Comparison of ENCODE assay signal across 11 cellular contexts in the genomic region with DNA sequence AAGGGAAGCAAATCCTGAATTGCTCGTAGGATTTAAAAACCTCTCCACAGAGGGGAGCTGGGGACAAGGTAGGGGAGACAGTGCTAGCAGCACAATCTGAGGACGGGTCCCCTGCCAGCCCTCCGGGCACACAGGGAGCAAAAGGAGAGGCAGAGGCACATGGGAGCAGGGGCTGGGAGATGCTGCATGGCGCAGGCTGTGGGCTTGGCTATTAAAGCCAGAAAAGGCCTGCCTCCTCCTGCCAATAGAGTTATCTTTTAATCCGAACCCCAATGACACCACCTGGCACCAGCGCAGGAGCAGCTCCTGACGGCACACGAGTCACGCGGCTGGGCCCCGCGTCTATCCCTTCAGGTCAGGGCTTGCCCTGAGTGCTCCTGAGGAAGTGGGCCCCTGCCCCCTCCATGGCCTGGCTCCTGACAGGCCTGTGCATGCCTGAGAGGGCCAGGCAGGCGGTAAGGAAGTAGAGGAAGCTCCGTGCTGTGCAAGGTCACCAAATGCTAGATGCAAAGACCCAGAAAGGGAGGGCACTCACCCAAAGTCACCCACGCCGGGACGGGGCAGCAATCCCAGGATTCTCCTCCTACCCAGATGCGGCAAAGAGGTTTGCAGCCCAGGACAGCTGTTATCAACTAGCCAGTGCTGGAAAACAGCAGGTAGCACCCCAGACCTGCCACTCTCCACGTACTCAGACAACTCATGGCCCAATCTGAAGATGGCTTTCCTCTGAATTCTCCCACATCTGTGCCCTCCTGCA. TPM values are rescaled to one million over a fixed set of nuclear protein-coding genes. Genes with fewer than 3 reads are reported as not detected.
DNase-seq lines count a peak whose midpoint lies in the region; ATAC-seq and TF ChIP-seq lines count a peak whose summit lies in the region.
"Had no signal": no experiment of that assay in that cellular context is flagged by ENCODE, and none has a peak within 500 bp of the region (broad histone marks: within the 10 kb centered on the region; RNA-seq: fewer than 3 reads in every experiment).

No MANE protein-coding gene starts in this region.

- peaks cover 78% of the 10 kb centered on the region for H3K4me1 Mint-ChIP-seq in brain
- peaks cover 8% of the 10 kb centered on the region for H3K4me1 Mint-ChIP-seq in activated CD4-positive, alpha-beta memory T cell treated with anti-CD3 and anti-CD28 coated beads, Interleukin-2, amount 10 ng/mL, durations not matched to agents 7 days and 5 days
- H3K4me1 Mint-ChIP-seq: naive B cell had no signal

- H3K36me3 ChIP-seq in mucosa of stomach (ENCODE audit: control insufficient read depth, insufficient read depth, low read length) (no peaks in the 10 kb centered on the region), MM.1S (replicated peaks; ENCODE audit: insufficient read depth, low read length) (no peaks in the 10 kb centered on the region)

- CTCF ChIA-PET in activated CD4-positive, alpha-beta memory T cell treated with anti-CD3 and anti-CD28 coated beads, Interleukin-2, amount 10 ng/mL, durations not matched to agents 7 days and 5 days (lab: Charles Lee): no interaction called here

- TF ChIP-seq CTCF in brain (conservative IDR thresholded peaks at IDR 0.05) (no peak), MM.1S (IDR thresholded peaks at IDR 0.05; ENCODE audit: low read length) (no peak)

- H2AFZ ChIP-seq in MM.1S (ENCODE audit: low read length): no peak overlapping the region

- peaks cover 31% of the 10 kb centered on the region for H3K79me2 ChIP-seq in MM.1S (ENCODE audit: low read length)

- H4K20me1 ChIP-seq in MM.1S (ENCODE audit: insufficient read depth, low read length): no peaks in the 10 kb centered on the region

- peak overlapping the region; percentile 41 to 78 (median 58) for H3K27ac Mint-ChIP-seq in brain
- H3K27ac Mint-ChIP-seq in activated CD4-positive, alpha-beta memory T cell treated with anti-CD3 and anti-CD28 coated beads, Interleukin-2, amount 10 ng/mL, durations not matched to agents 7 days and 5 days: no peak overlapping the region
- H3K27ac Mint-ChIP-seq: stimulated activated naive CD8-positive, alpha-beta T cell treated with anti-CD3 and anti-CD28 coated beads, Interleukin-15, Interleukin-2, amounts not matched to agents 100 ng/mL and 50 ng/mL, for 24 hours had no signal

- peak overlapping the region; percentile 58 for H3K9ac ChIP-seq in mucosa of stomach (ENCODE audit: low read length)
- no peak overlapping the region for H3K9ac ChIP-seq in MM.1S (ENCODE audit: low read length)

- POLR2A ChIA-PET in activated CD4-positive, alpha-beta memory T cell treated with anti-CD3 and anti-CD28 coated beads, Interleukin-2, amount 10 ng/mL, durations not matched to agents 7 days and 5 days (lab: Charles Lee): no interaction called here

- no peaks in the 10 kb centered on the region for H3K9me3 Mint-ChIP-seq in brain
- H3K9me3 Mint-ChIP-seq in activated CD4-positive, alpha-beta memory T cell treated with anti-CD3 and anti-CD28 coated beads, Interleukin-2, amount 10 ng/mL, durations not matched to agents 7 days and 5 days: no peaks in the 10 kb centered on the region
- H3K9me3 Mint-ChIP-seq: stimulated activated naive CD8-positive, alpha-beta T cell treated with anti-CD3 and anti-CD28 coated beads, Interleukin-15, Interleukin-2, amounts not matched to agents 100 ng/mL and 50 ng/mL, for 24 hours had no signal

- no peaks in the 10 kb centered on the region for H3K27me3 Mint-ChIP-seq in brain
- H3K27me3 Mint-ChIP-seq in activated CD4-positive, alpha-beta memory T cell treated with anti-CD3 and anti-CD28 coated beads, Interleukin-2, amount 10 ng/mL, durations not matched to agents 7 days and 5 days: peaks cover 5% of the 10 kb centered on the region

- no peak overlapping the region for H3K4me2 ChIP-seq in MM.1S (ENCODE audit: low read depth, low read length)

- DNase-seq in DMS 273 treated with DMSO at 0.1 percent for 48 hours (lab: John Stamatoyannopoulos, UW) (peak; percentile 89), NCI-H146 (lab: John Stamatoyannopoulos, UW) (peak; percentile 74), globus pallidus (ENCODE audit: low spot score) (no peak), MM.1S (no peak)
- DNase-seq in activated CD4-positive, alpha-beta memory T cell treated with anti-CD3 and anti-CD28 coated beads, Interleukin-2, amount 10 ng/mL, durations not matched to agents 7 days and 5 days: no peak
- DNase-seq: naive B cell, T-helper 1 cell had no signal

- peaks cover 4% of the 10 kb centered on the region for H3K36me3 Mint-ChIP-seq in brain
- H3K36me3 Mint-ChIP-seq in activated CD4-positive, alpha-beta memory T cell treated with anti-CD3 and anti-CD28 coated beads, Interleukin-2, amount 10 ng/mL, durations not matched to agents 7 days and 5 days (ENCODE audit: low read depth): no peaks in the 10 kb centered on the region
- H3K36me3 Mint-ChIP-seq: naive B cell had no signal

- H3K4me3 ChIP-seq in mucosa of stomach (ENCODE audit: low read length) (no peak overlapping the region), MM.1S (ENCODE audit: low read length) (no peak overlapping the region)

- H3K4me1 ChIP-seq in mucosa of stomach (ENCODE audit: control insufficient read depth, insufficient read depth, low read length) (peaks cover 45% of the 10 kb centered on the region), MM.1S (ENCODE audit: low read length) (no peaks in the 10 kb centered on the region)

- ATAC-seq in GM18861 (IDR thresholded peaks at IDR 0.05; ENCODE audit: unreplicated experiment): no peak

- H3K27ac ChIP-seq in MM.1S (ENCODE audit: low read length): no peak overlapping the region

- H3K4me3 Mint-ChIP-seq in brain: no peak overlapping the region
- no peak overlapping the region for H3K4me3 Mint-ChIP-seq in activated CD4-positive, alpha-beta memory T cell treated with anti-CD3 and anti-CD28 coated beads, Interleukin-2, amount 10 ng/mL, durations not matched to agents 7 days and 5 days
- H3K4me3 Mint-ChIP-seq: naive B cell; stimulated activated naive CD8-positive, alpha-beta T cell treated with anti-CD3 and anti-CD28 coated beads, Interleukin-15, Interleukin-2, amounts not matched to agents 100 ng/mL and 50 ng/mL, for 24 hours had no signal

- no peaks in the 10 kb centered on the region for H3K27me3 ChIP-seq in mucosa of stomach (ENCODE audit: control insufficient read depth, insufficient read depth, low read length)
- H3K27me3 ChIP-seq in MM.1S (replicated peaks; ENCODE audit: insufficient read depth, low read length): no peaks in the 10 kb centered on the region

- no peaks in the 10 kb centered on the region for H3F3A ChIP-seq in MM.1S (ENCODE audit: insufficient read depth, low read length)

- H3K9me3 ChIP-seq in mucosa of stomach (ENCODE audit: control insufficient read depth, low read length): no peaks in the 10 kb centered on the region
- H3K9me3 ChIP-seq in MM.1S (replicated peaks; ENCODE audit: insufficient read depth, low read length): no peaks in the 10 kb centered on the region

- no peaks in the 10 kb centered on the region for H3K9me2 ChIP-seq in MM.1S (replicated peaks; ENCODE audit: insufficient read depth, low read length)

RNA-seq across cellular contexts. Expression of gene DLG5, which starts 28.1 kb away (rescaled TPM):
- polyA plus RNA-seq in brain (ENCODE audit: insufficient read depth, low read depth, low replicate concordance): 20.7 TPM
- 1 to 10 TPM; 9.6 to 9.9 TPM for total RNA-seq in activated CD4-positive, alpha-beta memory T cell treated with anti-CD3 and anti-CD28 coated beads, Interleukin-2, amount 10 ng/mL, durations not matched to agents 7 days and 5 days

Comparison
In these comparisons a context has a peak if more than half of its experiments do, and no peak if none do; other contexts are left out.
1. DNase-seq: peak in DMS 273 treated with DMSO at 0.1 percent for 48 hours (single experiment) and NCI-H146 (single experiment); none in globus pallidus (single experiment), activated CD4-positive, alpha-beta memory T cell treated with anti-CD3 and anti-CD28 coated beads, Interleukin-2, amount 10 ng/mL, durations not matched to agents 7 days and 5 days (single experiment) and MM.1S (single experiment).